ENCODE assay signal across 11 cellular contexts in genomic region chr1:207810606-207811295, GRCh38. TPM values are rescaled to one million over a fixed set of nuclear protein-coding genes. Genes with fewer than 3 reads are reported as not detected.
A peak's percentile ranks its signal among the peaks of the same experiment; 100 is the strongest.
DNase-seq lines count a peak whose midpoint lies in the region; ATAC-seq and TF ChIP-seq lines count a peak whose summit lies in the region.
"Had no signal": no experiment of that assay in that cellular context is flagged by ENCODE, and none has a peak within 500 bp of the region (broad histone marks: within the 10 kb centered on the region; RNA-seq: fewer than 3 reads in every experiment).

No MANE protein-coding gene starts in this region.

- H3K27me3 Mint-ChIP-seq in IgD-negative memory B cell = no peaks in the 10 kb centered on the region
- H3K27me3 Mint-ChIP-seq in activated naive CD8-positive, alpha-beta T cell = no peaks in the 10 kb centered on the region

- TF ChIP-seq EP300 in stomach (IDR thresholded peaks at IDR 0.05) = no peak

- H3K36me3 ChIP-seq in stomach = peaks cover 81 to 100% (median 98%) of the 10 kb centered on the region in 4 donors
- H3K36me3 ChIP-seq: cardiac muscle cell had no signal

- peak overlapping the region in 1 of 4 donors; percentile 35 for H3K4me3 ChIP-seq in stomach
- H3K4me3 ChIP-seq: cardiac muscle cell, MG63 had no signal

- H3K4me1 Mint-ChIP-seq in IgD-negative memory B cell = peaks cover 66 to 74% (median 70%) of the 10 kb centered on the region in 3 donors
- peaks cover 79% of the 10 kb centered on the region for H3K4me1 Mint-ChIP-seq in activated naive CD8-positive, alpha-beta T cell (ENCODE audit: low read depth)

- intact Hi-C loops in stomach (cut with DNase I; ENCODE audit: low total_unique reads) = loop anchor here (10.0 kb wide), 1 partner anchor 54 kb away; no protein-coding TSS in a partner anchor

- no peak for TF ChIP-seq CTCF in stomach (IDR thresholded peaks at IDR 0.05)

- H3K27ac Mint-ChIP-seq in IgD-negative memory B cell = peak overlapping the region in 2 of 3 donors; percentile 17 to 98
- peak overlapping the region; percentile 73 for H3K27ac Mint-ChIP-seq in activated naive CD8-positive, alpha-beta T cell

- no peaks in the 10 kb centered on the region for H3K27me3 ChIP-seq in stomach
- H3K27me3 ChIP-seq: cardiac muscle cell, MG63 had no signal

- no peaks in the 10 kb centered on the region for H3K9me3 ChIP-seq in stomach
- H3K9me3 ChIP-seq: MG63 had no signal

- peaks cover 100% of the 10 kb centered on the region in 4 donors for H3K4me1 ChIP-seq in stomach

- no peak for ATAC-seq in left lobe of liver
- no peak for ATAC-seq in HG03442 (IDR thresholded peaks at IDR 0.05; ENCODE audit: unreplicated experiment)

- H3K9me3 Mint-ChIP-seq in IgD-negative memory B cell = no peaks in the 10 kb centered on the region
- H3K9me3 Mint-ChIP-seq in activated naive CD8-positive, alpha-beta T cell (ENCODE audit: low read depth) = no peaks in the 10 kb centered on the region

- WGBS in stomach, 5 donors = 33 to 58% (median 43%) methylated on average over 9 of the region's 9 CpGs

- peaks cover 7% of the 10 kb centered on the region for H3K36me3 Mint-ChIP-seq in IgD-negative memory B cell
- H3K36me3 Mint-ChIP-seq in activated naive CD8-positive, alpha-beta T cell = peaks cover 9% of the 10 kb centered on the region

- no peak for TF ChIP-seq POLR2A in stomach (IDR thresholded peaks at IDR 0.05)

- DNase-seq in left lobe of liver (ENCODE audit: low spot score) (peak; percentile 45), stomach (no peak), NCI-H526 treated with DMSO at 0.1 percent for 48 hours (lab: John Stamatoyannopoulos, UW) (no peak), COLO668 (lab: John Stamatoyannopoulos, UW; ENCODE audit: unreplicated experiment) (no peak), cerebellum (ENCODE audit: low spot score) (no peak)
- DNase-seq: NCI-H345 had no signal

- H3K4me3 Mint-ChIP-seq in IgD-negative memory B cell = peak overlapping the region in 1 of 4 donors; percentile 47
- no peak overlapping the region for H3K4me3 Mint-ChIP-seq in activated naive CD8-positive, alpha-beta T cell

- H3K27ac ChIP-seq in stomach = peak overlapping the region; percentile 58 to 98 (median 97)
- H3K27ac ChIP-seq: cardiac muscle cell had no signal

RNA-seq across cellular contexts. Expression of gene CD46, which starts 58.9 kb away (rescaled TPM):
- polyA plus RNA-seq in IgD-negative memory B cell (67.2 TPM), stomach (100 to 1,000 TPM in 1 of 3 donors, 10 to 100 TPM in 2; 25.2 to 104 (median 69.3) TPM)
- total RNA-seq in left lobe of liver (96.2 TPM), stomach (100 to 1,000 TPM in 3 of 5 donors, 10 to 100 TPM in 2; 31.5 to 424 (median 102) TPM), cerebellum (121 TPM)
